In genomic region chr15:85937661-85938060, GRCh38 we compare ENCODE assay signal across 20 cellular contexts.
DNase-seq lines count a peak whose midpoint lies in the region; ATAC-seq and TF ChIP-seq lines count a peak whose summit lies in the region.
"Had no signal": no experiment of that assay in that cellular context is flagged by ENCODE, and none has a peak within 500 bp of the region (broad histone marks: within the 10 kb centered on the region; RNA-seq: fewer than 3 reads in every experiment).

No MANE protein-coding gene starts in this region.

- H2AFZ ChIP-seq in OCI-LY1 (ENCODE audit: low read length) = no peak overlapping the region

- H3F3A ChIP-seq in OCI-LY1 (ENCODE audit: insufficient read depth, low read length) = no peaks in the 10 kb centered on the region

- no peak overlapping the region for H3K4me3 Mint-ChIP-seq in activated naive CD8-positive, alpha-beta T cell treated with anti-CD3 and anti-CD28 coated beads, Interleukin-2, amount 50 U/mL, for 24 hours
- H3K4me3 Mint-ChIP-seq: CD14-positive monocyte; CD4-positive, alpha-beta memory T cell; CD4-positive, CD25-positive, alpha-beta regulatory T cell; CD8-positive, alpha-beta memory T cell had no signal

- no peak for TF ChIP-seq CTCF in OCI-LY1 (IDR thresholded peaks at IDR 0.05; ENCODE audit: low read length)

- no peak overlapping the region for H3K27ac Mint-ChIP-seq in activated naive CD8-positive, alpha-beta T cell treated with anti-CD3 and anti-CD28 coated beads, Interleukin-2, amount 50 U/mL, for 24 hours
- H3K27ac Mint-ChIP-seq: CD14-positive monocyte; CD4-positive, CD25-positive, alpha-beta regulatory T cell; CD8-positive, alpha-beta memory T cell had no signal

- no peak overlapping the region for H3K9ac ChIP-seq in OCI-LY1 (ENCODE audit: low read length)
- H3K9ac ChIP-seq: BLaER1 had no signal

- H3K36me3 ChIP-seq in OCI-LY1 (ENCODE audit: insufficient read depth, low read length) = no peaks in the 10 kb centered on the region
- H3K36me3 ChIP-seq: BE2C, BLaER1 had no signal

- no peaks in the 10 kb centered on the region for H3K9me2 ChIP-seq in OCI-LY1 (ENCODE audit: low read depth, low read length)

- no peaks in the 10 kb centered on the region for H3K79me2 ChIP-seq in OCI-LY1 (ENCODE audit: insufficient read depth, low read length)

- no peaks in the 10 kb centered on the region for H3K9me3 Mint-ChIP-seq in activated naive CD8-positive, alpha-beta T cell treated with anti-CD3 and anti-CD28 coated beads, Interleukin-2, amount 50 U/mL, for 24 hours

- H3K4me3 ChIP-seq in OCI-LY1 (ENCODE audit: low read depth, low read length, poor library complexity, severe bottlenecking) = no peak overlapping the region
- H3K4me3 ChIP-seq: BLaER1 had no signal

- no peaks in the 10 kb centered on the region for H4K20me1 ChIP-seq in OCI-LY1 (ENCODE audit: insufficient read depth, low read length)
- H4K20me1 ChIP-seq: BLaER1 had no signal

- H3K4me1 ChIP-seq in OCI-LY1 (ENCODE audit: insufficient read depth, low read length, severe bottlenecking) = peaks cover 76% of the 10 kb centered on the region
- H3K4me1 ChIP-seq: BE2C had no signal

- H3K4me1 Mint-ChIP-seq in activated naive CD8-positive, alpha-beta T cell treated with anti-CD3 and anti-CD28 coated beads, Interleukin-2, amount 50 U/mL, for 24 hours = no peaks in the 10 kb centered on the region
- H3K4me1 Mint-ChIP-seq: CD14-positive monocyte; CD4-positive, CD25-positive, alpha-beta regulatory T cell; CD8-positive, alpha-beta memory T cell had no signal

- ATAC-seq in activated naive CD8-positive, alpha-beta T cell treated with anti-CD3 and anti-CD28 coated beads, Interleukin-2, amount 50 U/mL, for 24 hours = no peak
- ATAC-seq in esophagus mucosa = no peak

- no peaks in the 10 kb centered on the region for H3K27me3 ChIP-seq in OCI-LY1 (ENCODE audit: insufficient read depth, low read length)
- H3K27me3 ChIP-seq: BE2C, BLaER1 had no signal

- H3K4me2 ChIP-seq in OCI-LY1 (ENCODE audit: low read length) = no peak overlapping the region
- H3K4me2 ChIP-seq: BLaER1 had no signal

- in situ Hi-C loops in G401 (cut with HindIII; ENCODE audit: low sequenced_read_pairs) = no loop called here

- H3K27ac ChIP-seq in OCI-LY1 (ENCODE audit: low read depth, low read length, poor library complexity, severe bottlenecking) = peak overlapping the region; percentile 62
- H3K27ac ChIP-seq: BLaER1 had no signal

- no peaks in the 10 kb centered on the region for H3K27me3 Mint-ChIP-seq in activated naive CD8-positive, alpha-beta T cell treated with anti-CD3 and anti-CD28 coated beads, Interleukin-2, amount 50 U/mL, for 24 hours
- H3K27me3 Mint-ChIP-seq: CD4-positive, CD25-positive, alpha-beta regulatory T cell had no signal

- no peaks in the 10 kb centered on the region for H3K36me3 Mint-ChIP-seq in activated naive CD8-positive, alpha-beta T cell treated with anti-CD3 and anti-CD28 coated beads, Interleukin-2, amount 50 U/mL, for 24 hours (ENCODE audit: low read depth)
- H3K36me3 Mint-ChIP-seq: CD14-positive monocyte; CD4-positive, alpha-beta memory T cell; CD4-positive, CD25-positive, alpha-beta regulatory T cell; CD8-positive, alpha-beta memory T cell had no signal

- no peaks in the 10 kb centered on the region for H3K9me3 ChIP-seq in OCI-LY1 (ENCODE audit: low read length)
- H3K9me3 ChIP-seq: BE2C, BLaER1 had no signal

- DNase-seq in G401 (ENCODE audit: low spot score) = peak; percentile 81
- peak; percentile 66 for DNase-seq in cerebellum (ENCODE audit: low spot score)
- DNase-seq in activated naive CD8-positive, alpha-beta T cell treated with anti-CD3 and anti-CD28 coated beads, Interleukin-2, amount 50 U/mL, for 24 hours = no peak
- DNase-seq: 8988T; ACHN; BE2C; CD4-positive, alpha-beta memory T cell; CD4-positive, CD25-positive, alpha-beta regulatory T cell; CD8-positive, alpha-beta memory T cell; COR-L47; DMS153; DMS53; DMS79; DND-41; EL; GF-D8 had no signal
